In the genomic region with DNA sequence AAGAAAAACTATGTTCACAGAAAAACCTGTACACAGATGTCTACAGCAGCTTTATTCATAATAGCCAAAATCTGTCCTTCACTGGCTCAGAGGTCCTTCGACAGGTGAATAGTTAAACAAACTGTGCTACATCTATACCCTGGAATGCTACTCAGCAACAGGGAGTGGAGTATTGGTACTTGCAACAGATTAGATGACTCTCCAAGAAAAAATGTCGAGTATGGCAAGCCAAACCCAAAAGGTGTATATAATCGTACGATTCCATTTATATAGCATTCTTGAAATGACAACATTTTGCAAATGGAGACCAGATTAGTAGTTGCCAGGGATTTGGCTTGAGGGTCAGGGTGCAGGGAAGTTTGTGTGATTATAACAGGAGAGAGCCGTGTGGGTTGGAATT, we compare ENCODE assay signal across 21 cellular contexts. TPM values are rescaled to one million over a fixed set of nuclear protein-coding genes. Genes with fewer than 3 reads are reported as not detected.
A peak's percentile ranks its signal among the peaks of the same experiment; 100 is the strongest.
DNase-seq lines count a peak whose midpoint lies in the region; ATAC-seq, FAIRE-seq and TF ChIP-seq lines count a peak whose summit lies in the region.
"Had no signal": no experiment of that assay in that cellular context is flagged by ENCODE, and none has a peak within 500 bp of the region (broad histone marks: within the 10 kb centered on the region; RNA-seq: fewer than 3 reads in every experiment).

No MANE protein-coding gene starts in this region.

- no peak overlapping the region for H4K12ac ChIP-seq in trophoblast cell (ENCODE audit: low read depth, low read length)

- H3K9me3 Mint-ChIP-seq in CD8-positive, alpha-beta T cell: no peaks in the 10 kb centered on the region
- H3K9me3 Mint-ChIP-seq: GM23338 had no signal

- no peak overlapping the region for H2BK5ac ChIP-seq in trophoblast cell (ENCODE audit: low read depth, low read length, poor library complexity)

- TF ChIP-seq CTCF in A549 (IDR thresholded peaks at IDR 0.05) (no peak), epithelial cell of esophagus (IDR thresholded peaks at IDR 0.05; ENCODE audit: insufficient read depth, low read depth, low read length, missing control alignments) (no peak)
- TF ChIP-seq CTCF in CD8-positive, alpha-beta T cell (IDR thresholded peaks at IDR 0.05): no peak

- no peak overlapping the region for H2BK12ac ChIP-seq in trophoblast cell (ENCODE audit: low read length)

- no peak for TF ChIP-seq EP300 in A549 (IDR thresholded peaks at IDR 0.05)

- no peak for TF ChIP-seq POLR2A in A549 (IDR thresholded peaks at IDR 0.05; ENCODE audit: low read length)

- intact Hi-C loops in Right ventricle myocardium superior (cut with DNase I): no loop called here
- intact Hi-C loops in CD8-positive, alpha-beta T cell (cut with DNase I, micrococcal nuclease): no loop called here

- TF ChIP-seq RAD21 in A549 (conservative IDR thresholded peaks at IDR 0.05 in 1 of 2, IDR thresholded peaks at IDR 0.05 in 1 of 2): no peak

- WGBS in A549 (ENCODE audit: missing lambda C conversion rate): 18% methylated on average over 5 of the region's 5 CpGs
- WGBS in trophoblast cell (ENCODE audit: extremely low coverage, insufficient coverage, insufficient read length): no CpG with 5 or more reads among the region's 5 CpGs

- H3K23ac ChIP-seq in trophoblast cell (ENCODE audit: low read length): no peak overlapping the region

- H3K18ac ChIP-seq in trophoblast cell (ENCODE audit: low read length): no peak overlapping the region

- no peak overlapping the region for H4K8ac ChIP-seq in trophoblast cell (ENCODE audit: low read depth, low read length)

- H3K27me3 ChIP-seq in trophoblast cell (ENCODE audit: insufficient read depth, low read length): peaks cover 2% of the 10 kb centered on the region
- peaks cover 3% of the 10 kb centered on the region for H3K27me3 ChIP-seq in CD8-positive, alpha-beta T cell (ENCODE audit: insufficient read depth, low read length)
- H3K27me3 ChIP-seq: BLaER1 treated with 17β-estradiol and CSF1 and Interleukin-3, amounts not matched to agents 10 nM and 100 nM had no signal

- ATAC-seq in A549: no peak
- no peak for ATAC-seq in Right ventricle myocardium superior (ENCODE audit: poor library complexity)
- ATAC-seq in CD8-positive, alpha-beta T cell: no peak
- ATAC-seq: GM23338 had no signal

- H3K36me3 Mint-ChIP-seq in CD8-positive, alpha-beta T cell: no peaks in the 10 kb centered on the region

- H3K79me2 ChIP-seq in trophoblast cell (ENCODE audit: control insufficient read depth, insufficient read depth, low read length, poor library complexity): no peaks in the 10 kb centered on the region

- H3K9me3 ChIP-seq in A549 (no peaks in the 10 kb centered on the region), trophoblast cell (ENCODE audit: insufficient read depth, low read depth, low read length) (no peaks in the 10 kb centered on the region)
- H3K9me3 ChIP-seq in CD8-positive, alpha-beta T cell (ENCODE audit: low read length): no peaks in the 10 kb centered on the region

- H3K4me3 ChIP-seq in A549 (no peak overlapping the region), epithelial cell of esophagus (ENCODE audit: low read length) (no peak overlapping the region), trophoblast cell (ENCODE audit: low read depth, low read length) (no peak overlapping the region)
- H3K4me3 ChIP-seq in CD8-positive, alpha-beta T cell (ENCODE audit: low read depth, low read length): no peak overlapping the region
- H3K4me3 ChIP-seq: BLaER1 treated with 17β-estradiol and CSF1 and Interleukin-3, amounts not matched to agents 10 nM and 100 nM; GM23338 had no signal

- POLR2A ChIA-PET in A549 (lab: Yijun Ruan, JAX): no interaction called here
- POLR2A ChIA-PET in CD8-positive, alpha-beta T cell (lab: Charles Lee): no interaction called here

- H3K27ac ChIP-seq in A549 (no peak overlapping the region), trophoblast cell (ENCODE audit: low read depth, low read length) (no peak overlapping the region)
- H3K27ac ChIP-seq in CD8-positive, alpha-beta T cell (ENCODE audit: low read depth, low read length): no peak overlapping the region
- H3K27ac ChIP-seq: BLaER1 treated with 17β-estradiol and CSF1 and Interleukin-3, amounts not matched to agents 10 nM and 100 nM; HL-60 had no signal

- no peak overlapping the region for H2AFZ ChIP-seq in trophoblast cell (ENCODE audit: insufficient read depth, low read length, poor library complexity)
- H2AFZ ChIP-seq: GM23338 had no signal

- H3K4me2 ChIP-seq in A549 (no peak overlapping the region), trophoblast cell (ENCODE audit: low read length) (no peak overlapping the region)
- H3K4me2 ChIP-seq: BLaER1 treated with 17β-estradiol and CSF1 and Interleukin-3, amounts not matched to agents 10 nM and 100 nM; GM23338 had no signal

- DNase-seq in A549 (ENCODE audit: low read depth in 1 of 2, low spot score in 1 of 2) (no peak), NCI-H226 (peak; percentile 56), epithelial cell of esophagus (ENCODE audit: low read depth) (peak; percentile 29), trophoblast cell (peak; percentile 68 to 85), Right ventricle myocardium superior (no peak), NCI-H524 (lab: John Stamatoyannopoulos, UW) (no peak)
- DNase-seq in effector CD8-positive, alpha-beta T cell (lab: John Stamatoyannopoulos, UW): no peak
- no peak for DNase-seq in CD8-positive, alpha-beta T cell
- DNase-seq: 8988T; ACHN; CD4-positive, CD25-positive, alpha-beta regulatory T cell; DMS153; DMS79 treated with DMSO at 0.1 percent for 48 hours; EL; H7 had no signal

- no peak overlapping the region for H3K27ac Mint-ChIP-seq in CD8-positive, alpha-beta T cell
- H3K27ac Mint-ChIP-seq: CD4-positive, CD25-positive, alpha-beta regulatory T cell; GM23338 had no signal

- peaks cover 2% of the 10 kb centered on the region for H3K4me1 Mint-ChIP-seq in CD8-positive, alpha-beta T cell (ENCODE audit: low read depth)

- no peak overlapping the region for H2BK120ac ChIP-seq in trophoblast cell (ENCODE audit: insufficient read depth, low read length, poor library complexity)

- CTCF ChIA-PET in A549 (lab: Yijun Ruan, JAX): no interaction called here
- CTCF ChIA-PET in CD8-positive, alpha-beta T cell (lab: Charles Lee): no interaction called here

- no peaks in the 10 kb centered on the region for H3K4me1 ChIP-seq in A549
- peaks cover 0 to 2% of the 10 kb centered on the region in 2 experiments for H3K4me1 ChIP-seq in trophoblast cell (ENCODE audit: control insufficient read depth in 1 of 2, insufficient read depth in 2 of 2, low read length in 2 of 2)
- H3K4me1 ChIP-seq in CD8-positive, alpha-beta T cell (ENCODE audit: insufficient read depth, low read length): no peaks in the 10 kb centered on the region

- FAIRE-seq in A549 (lab: Jason Lieb, UNC): peak; percentile 18
- FAIRE-seq: D721Med, G401.6, GM12891 had no signal

- H3K79me1 ChIP-seq in trophoblast cell (ENCODE audit: low read length): no peaks in the 10 kb centered on the region

- H3K4me3 Mint-ChIP-seq in CD8-positive, alpha-beta T cell: no peak overlapping the region
- H3K4me3 Mint-ChIP-seq: CD4-positive, CD25-positive, alpha-beta regulatory T cell; GM23338 had no signal

- no peak overlapping the region for H3K4ac ChIP-seq in trophoblast cell (ENCODE audit: low read depth, low read length)

- no peak overlapping the region for H2AK5ac ChIP-seq in trophoblast cell (ENCODE audit: low read length)

- H3K14ac ChIP-seq in trophoblast cell (ENCODE audit: low read length): no peak overlapping the region

- no peak overlapping the region for H3K9ac ChIP-seq in trophoblast cell (ENCODE audit: low read length)
- H3K9ac ChIP-seq: BLaER1 treated with 17β-estradiol and CSF1 and Interleukin-3, amounts not matched to agents 10 nM and 100 nM had no signal

- no peaks in the 10 kb centered on the region for H3K36me3 ChIP-seq in trophoblast cell (ENCODE audit: control insufficient read depth in 1 of 2, insufficient read depth in 2 of 2, low read length in 2 of 2)
- H3K36me3 ChIP-seq in CD8-positive, alpha-beta T cell (ENCODE audit: insufficient read depth, low read length): no peaks in the 10 kb centered on the region

- H4K91ac ChIP-seq in trophoblast cell (ENCODE audit: low read depth, low read length): no peak overlapping the region

- peaks cover 39% of the 10 kb centered on the region for H3K27me3 Mint-ChIP-seq in CD8-positive, alpha-beta T cell (ENCODE audit: low read depth)

TF ChIP-seq in A549, 52 proteins besides CTCF, POLR2A, EP300 and RAD21 (continues in another document):
- TF ChIP-seq KDM1A (IDR thresholded peaks at IDR 0.05; ENCODE audit: low read depth): no peak
- TF ChIP-seq FOSB (CRISPR knock-in tag; IDR thresholded peaks at IDR 0.05): no peak
- TF ChIP-seq RARB (CRISPR knock-in tag; IDR thresholded peaks at IDR 0.05): no peak
- no peak for TF ChIP-seq JUN (IDR thresholded peaks at IDR 0.05)

RNA-seq across cellular contexts. Expression of gene RGMA, which starts 22.4 kb away (rescaled TPM):
- polyA plus RNA-seq in A549 (2011; rRNA removed) (0.07 TPM in 1 of 2 replicates, not detected in the other), A549 (2017; fragmentation: RNase III; extraction: RNeasy Plus Mini Kit Qiagen cat#74134 plus additional on column Dnase treatment) (0.08 to 0.22 TPM (median 0.08 TPM) in 3 replicates)
- polyA plus RNA-seq in A549 (2012; cell fraction: cytosol; rRNA removed): 0.06 and 0.08 TPM in 2 replicates
- 0.14 and 0.20 TPM in 2 replicates for polyA plus RNA-seq in A549 (2012; cell fraction: nucleus; rRNA removed)
- polyA minus RNA-seq in A549 (2011; rRNA and poly(A)+ RNA removed): not detected in 2 replicates
- 0.33 and 0.40 TPM in 2 replicates for polyA plus RNA-seq in trophoblast cell (2013)
- total RNA-seq in Right ventricle myocardium superior: 25.0 TPM
- total RNA-seq in CD8-positive, alpha-beta T cell: 1 to 10 TPM in 1 of 2 experiments, under 1 TPM in 1; 0.50 to 1.7 TPM
- polyA plus RNA-seq: CD4-positive, CD25-positive, alpha-beta regulatory T cell had no signal

Comparison
In these comparisons a context has a peak if more than half of its experiments do, and no peak if none do; other contexts are left out.
1. DNase-seq: peak in NCI-H226 (single experiment), epithelial cell of esophagus (single experiment) and trophoblast cell (2 of 2); none in A549 (0 of 2), Right ventricle myocardium superior (single experiment), effector CD8-positive, alpha-beta T cell (single experiment), CD8-positive, alpha-beta T cell (0 of 7) and NCI-H524 (0 of 2).